Comparison of ENCODE assay signal across 9 cellular contexts in the genomic region with DNA sequence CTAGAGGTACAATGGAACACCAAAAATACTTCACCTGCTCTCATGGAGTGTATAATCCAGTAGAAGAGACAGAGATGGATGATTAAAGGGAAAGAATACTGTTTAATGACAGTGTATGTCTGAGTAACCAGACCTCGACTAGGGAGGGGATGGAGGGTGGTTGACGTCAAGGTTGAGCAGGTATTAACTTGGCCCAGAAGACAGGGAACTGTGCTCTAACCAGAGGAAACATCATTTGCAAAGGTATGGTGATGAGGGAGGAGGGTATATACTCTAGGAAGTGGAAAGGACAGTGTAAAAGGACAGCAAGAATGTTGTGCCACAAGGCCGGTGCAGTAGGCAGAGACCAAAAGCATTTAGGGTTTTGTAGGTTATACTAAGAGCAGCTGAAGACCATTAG. TPM values are rescaled to one million over a fixed set of nuclear protein-coding genes. Genes with fewer than 3 reads are reported as not detected.
DNase-seq lines count a peak whose midpoint lies in the region; ATAC-seq and TF ChIP-seq lines count a peak whose summit lies in the region.
"Had no signal": no experiment of that assay in that cellular context is flagged by ENCODE, and none has a peak within 500 bp of the region (broad histone marks: within the 10 kb centered on the region; RNA-seq: fewer than 3 reads in every experiment).

No MANE protein-coding gene starts in this region.

- H3K36me3 ChIP-seq in parathyroid adenoma (ENCODE audit: control insufficient read depth, insufficient read depth, low read length) (no peaks in the 10 kb centered on the region), heart left ventricle (peaks cover 0 to 23% (median 2%) of the 10 kb centered on the region in 9 donors)

- TF ChIP-seq POLR2A in GM15510 (IDR thresholded peaks at IDR 0.05; ENCODE audit: borderline replicate concordance, extremely low read depth, insufficient read length): peak; percentile 16
- TF ChIP-seq POLR2A in heart left ventricle (IDR thresholded peaks at IDR 0.05): no peak

- H3K27me3 ChIP-seq in parathyroid adenoma (ENCODE audit: control insufficient read depth, insufficient read depth, low read length) (no peaks in the 10 kb centered on the region), heart left ventricle (no peaks in the 10 kb centered on the region)

- peak overlapping the region; percentile 93; the same call in 1 of the 2 replicates for H3K4me3 Mint-ChIP-seq in HFFc6
- H3K4me3 Mint-ChIP-seq in activated CD8-positive, alpha-beta T cell treated with anti-CD3 and anti-CD28 coated beads, Interleukin-2, amount 10 ng/mL, durations not matched to agents 7 days and 5 days: peak overlapping the region; percentile 86

- CTCF ChIA-PET in activated CD8-positive, alpha-beta T cell treated with anti-CD3 and anti-CD28 coated beads, Interleukin-2, amount 10 ng/mL, durations not matched to agents 7 days and 5 days (lab: Charles Lee): interaction anchor here (1.0 kb wide), 1 partner anchor 71 kb away, joined by 3 read pairs; a partner anchor contains a TSS

- H2AFZ ChIP-seq in parathyroid adenoma: no peak overlapping the region

- POLR2A ChIA-PET in activated CD8-positive, alpha-beta T cell treated with anti-CD3 and anti-CD28 coated beads, Interleukin-2, amount 10 ng/mL, durations not matched to agents 7 days and 5 days (lab: Charles Lee): interaction anchor here (1.2 to 2.7 kb wide), 2 partner anchors 71 to 388 kb away, joined by 4 to 25 read pairs; a partner anchor contains a TSS

- H3K27ac ChIP-seq in parathyroid adenoma (no peak overlapping the region), heart left ventricle (peak overlapping the region in 1 of 12 donors; percentile 94)

- no peak overlapping the region for H3K27ac Mint-ChIP-seq in HFFc6
- peak overlapping the region; percentile 95 for H3K27ac Mint-ChIP-seq in activated CD8-positive, alpha-beta T cell treated with anti-CD3 and anti-CD28 coated beads, Interleukin-2, amount 10 ng/mL, durations not matched to agents 7 days and 5 days

- H3K4me3 ChIP-seq in parathyroid adenoma (ENCODE audit: low read depth, low read length): no peak overlapping the region
- H3K4me3 ChIP-seq in heart left ventricle: peak overlapping the region in 1 of 12 donors; percentile 81

- peak overlapping the region; percentile 1 for H3K4me2 ChIP-seq in parathyroid adenoma (ENCODE audit: low read length)

- no peak overlapping the region for H3K9ac ChIP-seq in parathyroid adenoma

- intact Hi-C loops in left ventricle myocardium superior (cut with micrococcal nuclease) (no loop called here), heart left ventricle (cut with DNase I) (loop anchor here in 5 of 10 donors (10.0 kb wide), 3 partner anchors 65 to 395 kb away; a partner anchor contains a TSS)

- H3K4me1 Mint-ChIP-seq in HFFc6 (ENCODE audit: low read depth): peaks cover 29% of the 10 kb centered on the region
- peaks cover 40% of the 10 kb centered on the region for H3K4me1 Mint-ChIP-seq in activated CD8-positive, alpha-beta T cell treated with anti-CD3 and anti-CD28 coated beads, Interleukin-2, amount 10 ng/mL, durations not matched to agents 7 days and 5 days (ENCODE audit: low read depth)

- TF ChIP-seq CTCF in HFFc6 (IDR thresholded peaks at IDR 0.05) (no peak), parathyroid adenoma (IDR thresholded peaks at IDR 0.05) (no peak), heart left ventricle (IDR thresholded peaks at IDR 0.05) (no peak)

- ATAC-seq in activated CD8-positive, alpha-beta T cell treated with anti-CD3 and anti-CD28 coated beads, Interleukin-2, amount 10 ng/mL, durations not matched to agents 7 days and 5 days: no peak
- no peak for ATAC-seq in left ventricle myocardium superior
- ATAC-seq in GM21576 (IDR thresholded peaks at IDR 0.05; ENCODE audit: unreplicated experiment): no peak
- no peak for ATAC-seq in heart left ventricle

- H3K79me2 ChIP-seq in parathyroid adenoma: peaks cover 34% of the 10 kb centered on the region

- H3K4me1 ChIP-seq in parathyroid adenoma (peaks cover 8% of the 10 kb centered on the region), heart left ventricle (peaks cover 0 to 45% (median 19%) of the 10 kb centered on the region in 12 donors)

- peaks cover 45% of the 10 kb centered on the region for H3K36me3 Mint-ChIP-seq in HFFc6 (ENCODE audit: low read depth)
- peaks cover 48% of the 10 kb centered on the region for H3K36me3 Mint-ChIP-seq in activated CD8-positive, alpha-beta T cell treated with anti-CD3 and anti-CD28 coated beads, Interleukin-2, amount 10 ng/mL, durations not matched to agents 7 days and 5 days (ENCODE audit: low read depth)

- H3K27me3 Mint-ChIP-seq in HFFc6 (ENCODE audit: insufficient read depth): no peaks in the 10 kb centered on the region
- no peaks in the 10 kb centered on the region for H3K27me3 Mint-ChIP-seq in activated CD8-positive, alpha-beta T cell treated with anti-CD3 and anti-CD28 coated beads, Interleukin-2, amount 10 ng/mL, durations not matched to agents 7 days and 5 days (ENCODE audit: low read depth)

- WGBS in heart left ventricle, 4 donors: 93 to 95% (median 94%) methylated on average over 3 of the region's 3 CpGs

- no peaks in the 10 kb centered on the region for H3K9me3 ChIP-seq in parathyroid adenoma (ENCODE audit: control insufficient read depth, low read length)
- H3K9me3 ChIP-seq in heart left ventricle: no peaks in the 10 kb centered on the region

- no peaks in the 10 kb centered on the region; the same call in 1 of the 2 replicates for H3K9me3 Mint-ChIP-seq in HFFc6
- no peaks in the 10 kb centered on the region for H3K9me3 Mint-ChIP-seq in activated CD8-positive, alpha-beta T cell treated with anti-CD3 and anti-CD28 coated beads, Interleukin-2, amount 10 ng/mL, durations not matched to agents 7 days and 5 days (ENCODE audit: insufficient read depth)

- DNase-seq in HFFc6: no peak
- no peak for DNase-seq in activated CD8-positive, alpha-beta T cell treated with anti-CD3 and anti-CD28 coated beads, Interleukin-2, amount 10 ng/mL, durations not matched to agents 7 days and 5 days
- DNase-seq in left ventricle myocardium superior: no peak
- no peak for DNase-seq in anterior cingulate cortex (lab: John Stamatoyannopoulos, UW)
- no peak for DNase-seq in heart left ventricle

RNA-seq across cellular contexts. Expression of a gene that starts 2.9 kb away (rescaled TPM):
- 10 to 100 TPM; 30.2 to 39.0 (median 35.1) TPM for total RNA-seq in HFFc6 (2021; fragmentation: NEBNext Ultra II Directional; extraction: Animal tissue kit (Norgen Biotek cat#: 25700))
- 10 to 100 TPM; 37.1 to 39.8 TPM for total RNA-seq in activated CD8-positive, alpha-beta T cell treated with anti-CD3 and anti-CD28 coated beads, Interleukin-2, amount 10 ng/mL, durations not matched to agents 7 days and 5 days
- total RNA-seq in left ventricle myocardium superior (28.4 TPM), heart left ventricle (10 to 100 TPM; 21.0 to 30.8 (median 22.3) TPM)
- polyA plus RNA-seq in heart left ventricle: 10 to 100 TPM in 1 of 2 donors, 1 to 10 TPM in 1; 5.7 to 28.8 TPM

RNA-seq across cellular contexts. Expression of a gene that starts 33.9 kb away (rescaled TPM):
- under 1 TPM in 2 of 6 experiments, not detected in 4; 0.07 to 0.14 TPM for total RNA-seq in HFFc6 (2021; fragmentation: NEBNext Ultra II Directional; extraction: Animal tissue kit (Norgen Biotek cat#: 25700))
- not detected for total RNA-seq in activated CD8-positive, alpha-beta T cell treated with anti-CD3 and anti-CD28 coated beads, Interleukin-2, amount 10 ng/mL, durations not matched to agents 7 days and 5 days
- total RNA-seq in left ventricle myocardium superior: 2.7 TPM
- 1 to 10 TPM in 5 of 9 donors, under 1 TPM in 4; 0.29 to 4.4 (median 1.2) TPM for total RNA-seq in heart left ventricle
- 1 to 10 TPM in 1 of 2 donors, under 1 TPM in 1; 0.28 to 1.3 TPM for polyA plus RNA-seq in heart left ventricle
- total RNA-seq: activated CD8-positive, alpha-beta memory T cell treated with anti-CD3 and anti-CD28 coated beads for 36 hours had no signal
